ENCODE assay signal across 8 cellular contexts in the genomic region with DNA sequence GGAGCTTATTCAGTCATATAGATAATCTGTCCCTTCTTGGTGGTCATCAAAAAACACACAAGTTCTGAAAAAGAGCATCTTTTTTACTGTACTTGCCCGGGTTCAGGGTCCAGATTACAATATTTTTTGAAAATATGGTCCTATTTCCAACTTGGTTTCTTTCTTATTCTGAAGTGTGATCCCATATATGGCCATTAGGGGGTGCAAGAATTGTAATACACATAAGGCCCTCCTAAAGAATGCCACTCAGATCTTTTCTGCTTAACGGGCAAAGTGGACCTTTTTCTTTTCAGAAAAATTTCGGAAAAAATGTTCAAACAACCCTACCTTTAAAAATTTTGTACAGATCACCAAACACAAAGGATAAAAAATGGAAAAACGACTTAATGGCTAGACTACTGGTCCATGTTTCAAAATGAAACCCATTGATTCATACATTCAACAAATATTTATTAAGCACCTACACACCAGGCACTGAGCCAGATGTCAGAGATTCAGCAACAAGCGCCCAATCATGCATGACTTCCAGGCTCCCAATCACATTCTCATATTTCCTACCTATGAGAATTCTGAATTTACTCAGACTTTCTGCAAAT.
A peak's percentile ranks its signal among the peaks of the same experiment; 100 is the strongest.
DNase-seq lines count a peak whose midpoint lies in the region; ATAC-seq and TF ChIP-seq lines count a peak whose summit lies in the region.

No MANE protein-coding gene starts in this region.

- TF ChIP-seq CTCF in RWPE1 (conservative IDR thresholded peaks at IDR 0.05; ENCODE audit: low read depth), result peak; percentile 49
- peak; percentile 37 to 86 (median 46) for TF ChIP-seq CTCF in testis (IDR thresholded peaks at IDR 0.05)

- no peaks in the 10 kb centered on the region for H3K27me3 ChIP-seq in testis
- H3K27me3 ChIP-seq in CD8-positive, alpha-beta memory T cell (ENCODE audit: insufficient read depth, low read length, poor library complexity, severe bottlenecking), result no peaks in the 10 kb centered on the region

- DNase-seq in NCI-H1417 (lab: John Stamatoyannopoulos, UW) (peak in 2 of 3 experiments; percentile 14 to 40), NCI-H1417 treated with DMSO at 0.1 percent for 48 hours (lab: John Stamatoyannopoulos, UW) (no peak), HEK293T (ENCODE audit: extremely low spot score) (peak; percentile 15), RWPE1 (ENCODE audit: low spot score) (peak; percentile 23), germinal center (ENCODE audit: low spot score) (peak; percentile 33), testis (no peak)
- DNase-seq in CD8-positive, alpha-beta memory T cell, result no peak

- no peaks in the 10 kb centered on the region for H3K36me3 Mint-ChIP-seq in CD8-positive, alpha-beta memory T cell

- WGBS in testis, 2 donors, result 41% methylated on average over 5 of the region's 5 CpGs

- H3K27ac Mint-ChIP-seq in CD8-positive, alpha-beta memory T cell, result no peak overlapping the region

- no peak overlapping the region for H3K4me3 ChIP-seq in testis
- H3K4me3 ChIP-seq in CD8-positive, alpha-beta memory T cell (ENCODE audit: low read length), result no peak overlapping the region

- H3K4me3 Mint-ChIP-seq in CD8-positive, alpha-beta memory T cell, result no peak overlapping the region

- no peaks in the 10 kb centered on the region for H3K9me3 ChIP-seq in testis
- H3K9me3 ChIP-seq in CD8-positive, alpha-beta memory T cell (ENCODE audit: low read length), result no peaks in the 10 kb centered on the region

- intact Hi-C loops in testis (cut with DNase I; ENCODE audit: low total_unique reads), result no loop called here

- H3K4me1 ChIP-seq in testis, result no peaks in the 10 kb centered on the region
- H3K4me1 ChIP-seq in CD8-positive, alpha-beta memory T cell (ENCODE audit: insufficient read depth, low read length), result no peaks in the 10 kb centered on the region

- peaks cover 0 to 2% (median 0%) of the 10 kb centered on the region in 5 donors for H3K9me3 Mint-ChIP-seq in CD8-positive, alpha-beta memory T cell

- no peak for TF ChIP-seq POLR2A in testis (IDR thresholded peaks at IDR 0.05)

- H3K4me1 Mint-ChIP-seq in CD8-positive, alpha-beta memory T cell, result peaks cover 0 to 5% (median 0%) of the 10 kb centered on the region in 3 donors

- peaks cover 0 to 14% of the 10 kb centered on the region in 2 donors for H3K27me3 Mint-ChIP-seq in CD8-positive, alpha-beta memory T cell

- no peak for ATAC-seq in GM21390 (IDR thresholded peaks at IDR 0.05; ENCODE audit: unreplicated experiment)

- CTCF ChIA-PET in HEK293T (lab: Yijun Ruan, JAX), result no interaction called here
- CTCF ChIA-PET in RWPE1 (lab: Yijun Ruan, JAX), result no interaction called here
- CTCF ChIA-PET in CD8-positive, alpha-beta memory T cell (lab: Charles Lee), result no interaction called here

- POLR2A ChIA-PET in HEK293T (lab: Yijun Ruan, JAX), result no interaction called here
- POLR2A ChIA-PET in RWPE1 (lab: Yijun Ruan, JAX; ENCODE audit: low non-redundant PET), result no interaction called here
- POLR2A ChIA-PET in CD8-positive, alpha-beta memory T cell (lab: Charles Lee), result no interaction called here

- no peaks in the 10 kb centered on the region for H3K36me3 ChIP-seq in testis (ENCODE audit: low read depth, missing control alignments)
- H3K36me3 ChIP-seq in CD8-positive, alpha-beta memory T cell (ENCODE audit: insufficient read depth, low read length), result no peaks in the 10 kb centered on the region

- H3K27ac ChIP-seq in RWPE1, result no peak overlapping the region
- no peak overlapping the region for H3K27ac ChIP-seq in testis
- H3K27ac ChIP-seq in CD8-positive, alpha-beta memory T cell (ENCODE audit: low read depth, low read length), result no peak overlapping the region

TF ChIP-seq in HEK293T, 16 proteins besides CTCF, POLR2A, EP300 and RAD21:
- TF ChIP-seq L3MBTL2 (conservative IDR thresholded peaks at IDR 0.05) (no peak), SP1 (IDR thresholded peaks at IDR 0.05) (no peak), ZNF384 (IDR thresholded peaks at IDR 0.05) (no peak), SUZ12 (IDR thresholded peaks at IDR 0.05) (no peak), FOXM1 (IDR thresholded peaks at IDR 0.05; ENCODE audit: borderline replicate concordance) (no peak), TARDBP (IDR thresholded peaks at IDR 0.05) (no peak), FOXK2 (IDR thresholded peaks at IDR 0.05) (no peak), CTBP1 (IDR thresholded peaks at IDR 0.05; ENCODE audit: borderline replicate concordance) (no peak), HDGF (IDR thresholded peaks at IDR 0.05; ENCODE audit: borderline replicate concordance) (no peak), ELF4 (IDR thresholded peaks at IDR 0.05) (no peak), FOXA1 (IDR thresholded peaks at IDR 0.05) (no peak), BHLHE40 (IDR thresholded peaks at IDR 0.05; ENCODE audit: borderline replicate concordance) (no peak), ARNT (IDR thresholded peaks at IDR 0.05) (no peak), LEF1 (IDR thresholded peaks at IDR 0.05; ENCODE audit: borderline replicate concordance) (no peak), NFRKB (IDR thresholded peaks at IDR 0.05) (no peak)
- TF ChIP-seq, protein P1, sequence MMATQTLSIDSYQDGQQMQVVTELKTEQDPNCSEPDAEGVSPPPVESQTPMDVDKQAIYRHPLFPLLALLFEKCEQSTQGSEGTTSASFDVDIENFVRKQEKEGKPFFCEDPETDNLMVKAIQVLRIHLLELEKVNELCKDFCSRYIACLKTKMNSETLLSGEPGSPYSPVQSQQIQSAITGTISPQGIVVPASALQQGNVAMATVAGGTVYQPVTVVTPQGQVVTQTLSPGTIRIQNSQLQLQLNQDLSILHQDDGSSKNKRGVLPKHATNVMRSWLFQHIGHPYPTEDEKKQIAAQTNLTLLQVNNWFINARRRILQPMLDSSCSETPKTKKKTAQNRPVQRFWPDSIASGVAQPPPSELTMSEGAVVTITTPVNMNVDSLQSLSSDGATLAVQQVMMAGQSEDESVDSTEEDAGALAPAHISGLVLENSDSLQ (IDR thresholded peaks at IDR 0.05), result no peak

Comparison
In these comparisons a context has a peak if more than half of its experiments do, and no peak if none do; other contexts are left out.
1. DNase-seq: peak in NCI-H1417 (2 of 3), HEK293T (single experiment), RWPE1 (single experiment) and germinal center (single experiment); none in NCI-H1417 treated with DMSO at 0.1 percent for 48 hours (single experiment), testis (single experiment) and CD8-positive, alpha-beta memory T cell (0 of 5).